ENCODE assay signal across 8 cellular contexts in the genomic region with DNA sequence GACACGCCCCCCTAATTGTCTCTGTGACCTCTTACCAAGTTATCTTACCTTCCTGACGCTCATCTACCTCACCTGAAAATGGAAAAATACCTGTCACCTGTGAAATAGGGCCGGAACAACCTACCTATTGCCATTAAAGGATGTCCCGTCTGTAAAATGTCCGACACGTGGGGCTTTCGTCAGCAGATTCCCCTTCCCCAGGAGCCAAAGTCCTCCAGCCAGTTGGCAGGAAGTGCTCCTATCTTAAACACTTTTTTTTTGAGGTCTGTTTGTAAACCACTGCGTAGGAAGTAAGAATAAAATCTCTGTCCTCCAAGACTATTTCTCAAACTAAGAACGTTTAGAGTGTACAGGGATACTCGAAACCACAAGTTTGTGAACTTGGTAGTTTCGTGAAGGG. TPM values are rescaled to one million over a fixed set of nuclear protein-coding genes. Genes with fewer than 3 reads are reported as not detected.
DNase-seq lines count a peak whose midpoint lies in the region; ATAC-seq and TF ChIP-seq lines count a peak whose summit lies in the region.
"Not testable (repeated sequence)": the region's sequence is repeated elsewhere in the genome, so short reads cannot be mapped to it uniquely, and the experiment has no call there.

No MANE protein-coding gene starts in this region.

- H3K4me3 ChIP-seq in AG10803 (ENCODE audit: low read length) (peak overlapping the region; percentile 43), HEK293 (ENCODE audit: low read depth, low read length) (peak overlapping the region; percentile 30), SK-N-SH (ENCODE audit: low read depth in 2 of 2, low read length in 1 of 2) (peak overlapping the region in 1 of 2 experiments; percentile 33; a peak in 1 of 4 replicates), fibroblast of villous mesenchyme (ENCODE audit: low read depth, low read length) (peak overlapping the region; percentile 50)
- H3K4me3 ChIP-seq in body of pancreas; naive thymus-derived CD4-positive, alpha-beta T cell (ENCODE audit: low read length): not testable (repeated sequence)

- not testable (repeated sequence) for TF ChIP-seq EP300 in SK-N-SH (IDR thresholded peaks at IDR 0.05; ENCODE audit: borderline replicate concordance in 1 of 2, low read depth in 1 of 2, low read length in 1 of 2)

- H3K79me2 ChIP-seq in SK-N-SH (ENCODE audit: insufficient read depth) = not testable (repeated sequence)

- not testable (repeated sequence) for H3K36me3 Mint-ChIP-seq in activated CD8-positive, alpha-beta memory T cell treated with anti-CD3 and anti-CD28 coated beads, Interleukin-2, amount 10 ng/mL, durations not matched to agents 7 days and 5 days; naive thymus-derived CD4-positive, alpha-beta T cell

- H3K27me3 Mint-ChIP-seq in activated CD8-positive, alpha-beta memory T cell treated with anti-CD3 and anti-CD28 coated beads, Interleukin-2, amount 10 ng/mL, durations not matched to agents 7 days and 5 days; naive thymus-derived CD4-positive, alpha-beta T cell: not testable (repeated sequence)

- peak overlapping the region; percentile 80 for H3K27ac Mint-ChIP-seq in activated CD8-positive, alpha-beta memory T cell treated with anti-CD3 and anti-CD28 coated beads, Interleukin-2, amount 10 ng/mL, durations not matched to agents 7 days and 5 days
- peak overlapping the region in 7 of 9 donors; percentile 48 to 93 (median 83) for H3K27ac Mint-ChIP-seq in naive thymus-derived CD4-positive, alpha-beta T cell

- WGBS in SK-N-SH (ENCODE audit: low lambda C conversion rate) = 4% methylated on average over 6 of the region's 11 CpGs
- 0% methylated on average over 4 of the region's 11 CpGs for WGBS in body of pancreas, 2 donors

- not testable (repeated sequence) for ATAC-seq in activated CD8-positive, alpha-beta memory T cell treated with anti-CD3 and anti-CD28 coated beads, Interleukin-2, amount 10 ng/mL, durations not matched to agents 7 days and 5 days; naive thymus-derived CD4-positive, alpha-beta T cell
- ATAC-seq in body of pancreas = peak; percentile 55

- H3K27me3 ChIP-seq in SK-N-SH (ENCODE audit: insufficient read depth); body of pancreas; naive thymus-derived CD4-positive, alpha-beta T cell (ENCODE audit: control insufficient read depth in 2 of 2, insufficient read depth in 2 of 2, low read length in 2 of 2): not testable (repeated sequence)

- H3K4me1 Mint-ChIP-seq in activated CD8-positive, alpha-beta memory T cell treated with anti-CD3 and anti-CD28 coated beads, Interleukin-2, amount 10 ng/mL, durations not matched to agents 7 days and 5 days; naive thymus-derived CD4-positive, alpha-beta T cell: not testable (repeated sequence)

- H3F3A ChIP-seq in SK-N-SH (replicated peaks; ENCODE audit: insufficient read depth) = not testable (repeated sequence)

- peak overlapping the region; percentile 67 for H3K4me3 Mint-ChIP-seq in activated CD8-positive, alpha-beta memory T cell treated with anti-CD3 and anti-CD28 coated beads, Interleukin-2, amount 10 ng/mL, durations not matched to agents 7 days and 5 days
- H3K4me3 Mint-ChIP-seq in naive thymus-derived CD4-positive, alpha-beta T cell = peak overlapping the region in 9 of 10 donors; percentile 57 to 82 (median 75)

- POLR2A ChIA-PET in HEK293 (lab: Yijun Ruan, JAX); SK-N-SH (lab: Yijun Ruan, JAX); naive thymus-derived CD4-positive, alpha-beta T cell (lab: Charles Lee): not testable (repeated sequence)

- not testable (repeated sequence) for H3K4me1 ChIP-seq in HEK293 (ENCODE audit: control insufficient read depth, insufficient read depth, low read length); SK-N-SH (ENCODE audit: control insufficient read depth in 1 of 2, insufficient read depth in 2 of 2, low read depth in 1 of 2, low read length in 1 of 2); body of pancreas; naive thymus-derived CD4-positive, alpha-beta T cell (ENCODE audit: control insufficient read depth in 2 of 2, insufficient read depth in 2 of 2, low read length in 2 of 2)

- CTCF ChIA-PET in HEK293 (lab: Yijun Ruan, JAX); SK-N-SH (lab: Yijun Ruan, JAX); activated CD8-positive, alpha-beta memory T cell treated with anti-CD3 and anti-CD28 coated beads, Interleukin-2, amount 10 ng/mL, durations not matched to agents 7 days and 5 days (lab: Charles Lee); naive thymus-derived CD4-positive, alpha-beta T cell (lab: Charles Lee): not testable (repeated sequence)

- not testable (repeated sequence) for H2AFZ ChIP-seq in SK-N-SH (ENCODE audit: low read depth)

- not testable (repeated sequence) for TF ChIP-seq CTCF in AG10803 (conservative IDR thresholded peaks at IDR 0.05; ENCODE audit: low read length); HEK293 (tag by site-specific recombination; IDR thresholded peaks at IDR 0.05); SK-N-SH (IDR thresholded peaks at IDR 0.05); body of pancreas (IDR thresholded peaks at IDR 0.05); fibroblast of villous mesenchyme (IDR thresholded peaks at IDR 0.05; ENCODE audit: insufficient read depth, low read depth, low read length)

- not testable (repeated sequence) for H3K9me2 ChIP-seq in SK-N-SH

- not testable (repeated sequence) for H3K36me3 ChIP-seq in HEK293 (ENCODE audit: control insufficient read depth in 2 of 2, insufficient read depth in 1 of 2, low read length in 2 of 2); SK-N-SH (replicated peaks in 1 of 2; ENCODE audit: control insufficient read depth in 1 of 2, insufficient read depth in 2 of 2, low read length in 1 of 2); body of pancreas (replicated peaks in 1 of 2; ENCODE audit: insufficient read depth in 1 of 2, low read depth in 2 of 2); naive thymus-derived CD4-positive, alpha-beta T cell (ENCODE audit: control insufficient read depth in 2 of 3, insufficient read depth in 3 of 3, low read length in 3 of 3)

- H3K9ac ChIP-seq in SK-N-SH = peak overlapping the region; percentile 50

- H3K9me3 ChIP-seq in HEK293 (ENCODE audit: control insufficient read depth, insufficient read depth, low read depth, low read length); SK-N-SH; body of pancreas; naive thymus-derived CD4-positive, alpha-beta T cell (ENCODE audit: control insufficient read depth in 2 of 3, low read length in 3 of 3): not testable (repeated sequence)

- TF ChIP-seq RAD21 in SK-N-SH (IDR thresholded peaks at IDR 0.05; ENCODE audit: low read length) = not testable (repeated sequence)

- DNase-seq in AG10803 (ENCODE audit: low read depth); SK-N-SH; fibroblast of villous mesenchyme (ENCODE audit: low read depth): not testable (repeated sequence)
- DNase-seq in activated CD8-positive, alpha-beta memory T cell treated with anti-CD3 and anti-CD28 coated beads, Interleukin-2, amount 10 ng/mL, durations not matched to agents 7 days and 5 days = peak; percentile 44
- DNase-seq in body of pancreas = peak; percentile 33 to 69 (median 48)
- peak in 8 of 9 donors; percentile 10 to 40 (median 30) for DNase-seq in naive thymus-derived CD4-positive, alpha-beta T cell
- peak; percentile 8 for DNase-seq in stimulated activated CD4-positive, alpha-beta T cell treated with anti-CD3 and anti-CD28 coated beads, Interleukin-4, amount 100 ng/mL, for 24 hours

- H3K9me3 Mint-ChIP-seq in activated CD8-positive, alpha-beta memory T cell treated with anti-CD3 and anti-CD28 coated beads, Interleukin-2, amount 10 ng/mL, durations not matched to agents 7 days and 5 days (ENCODE audit: low read depth); naive thymus-derived CD4-positive, alpha-beta T cell: not testable (repeated sequence)

- H4K20me1 ChIP-seq in SK-N-SH (ENCODE audit: insufficient read depth) = not testable (repeated sequence)

- not testable (repeated sequence) for TF ChIP-seq POLR2A in body of pancreas (IDR thresholded peaks at IDR 0.05)

- intact Hi-C loops in body of pancreas (cut with DNase I); naive thymus-derived CD4-positive, alpha-beta T cell (cut with micrococcal nuclease): not testable (repeated sequence)

- not testable (repeated sequence) for H3K27ac ChIP-seq in HEK293 (ENCODE audit: extremely low read depth, low read depth, low read length); SK-N-SH (ENCODE audit: low read depth in 2 of 2, low read length in 1 of 2)
- H3K27ac ChIP-seq in body of pancreas = peak overlapping the region in 2 of 4 donors; percentile 59 to 68
- H3K27ac ChIP-seq in naive thymus-derived CD4-positive, alpha-beta T cell (ENCODE audit: low read depth, low read length) = peak overlapping the region; percentile 45

- H3K4me2 ChIP-seq in SK-N-SH = peak overlapping the region; percentile 68

RNA-seq across cellular contexts. Expression of gene ZNG1E, which starts 0.7 kb away (rescaled TPM):
- 33.5 and 42.8 TPM in 2 replicates for polyA plus RNA-seq in SK-N-SH (2012; rRNA removed)
- 42.2 and 61.9 TPM in 2 replicates for polyA plus RNA-seq in SK-N-SH (2012; cell fraction: cytosol; rRNA removed)
- polyA plus RNA-seq in SK-N-SH (2012; cell fraction: nucleus; rRNA removed) = 44.2 and 89.1 TPM in 2 replicates
- 10 to 100 TPM; 43.4 to 47.5 TPM for total RNA-seq in activated CD8-positive, alpha-beta memory T cell treated with anti-CD3 and anti-CD28 coated beads, Interleukin-2, amount 10 ng/mL, durations not matched to agents 7 days and 5 days
- total RNA-seq in body of pancreas (10 to 100 TPM; 39.6 to 52.4 TPM), fibroblast of villous mesenchyme (28.3 and 32.8 TPM in 2 replicates)
- total RNA-seq in naive thymus-derived CD4-positive, alpha-beta T cell = 10 to 100 TPM; 48.6 to 62.2 (median 57.9) TPM
- polyA plus RNA-seq in naive thymus-derived CD4-positive, alpha-beta T cell = 10 to 100 TPM; 23.4 to 25.3 TPM
